1 cellular context compared by ENCODE assay signal in the genomic region with DNA sequence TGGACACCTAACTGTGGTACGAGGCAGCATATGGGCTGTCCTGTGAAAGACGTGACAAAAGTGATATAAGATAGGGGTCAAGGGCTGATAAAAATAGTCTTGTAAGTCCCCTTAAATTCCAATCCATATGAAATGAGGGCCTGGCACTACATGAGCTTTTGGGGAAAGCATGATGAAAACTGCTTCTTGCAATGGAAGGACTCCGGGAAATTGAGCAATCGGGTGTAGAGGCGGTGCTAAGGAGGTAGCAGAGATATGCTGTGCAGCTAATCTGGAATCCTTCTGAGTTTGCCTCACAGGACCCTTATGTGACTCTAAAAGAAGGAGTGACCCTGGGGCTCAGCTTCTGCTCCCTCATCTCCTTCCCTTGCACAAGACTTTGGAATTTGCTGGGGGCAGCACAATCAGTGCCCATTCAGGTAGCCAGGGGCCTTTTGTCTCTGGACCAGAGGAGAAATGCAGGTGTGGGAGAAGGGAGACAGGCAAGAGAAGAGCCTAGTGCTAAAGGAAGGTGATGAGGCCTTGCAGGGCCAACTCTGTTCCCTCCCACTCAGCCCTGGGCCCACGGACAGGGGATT.
TF ChIP-seq lines count a peak whose summit lies in the region.

No MANE protein-coding gene starts in this region.

TF ChIP-seq in IMR-90, 13 proteins besides CTCF, POLR2A, EP300 and RAD21:
- peak; percentile 66; the same call in 1 of the 2 replicates for TF ChIP-seq CEBPB (IDR thresholded peaks at IDR 0.05; ENCODE audit: low read depth, low read length)
- no peak for TF ChIP-seq SMC3 (IDR thresholded peaks at IDR 0.05; ENCODE audit: low read depth, low read length)
- TF ChIP-seq BHLHE40 (IDR thresholded peaks at IDR 0.05; ENCODE audit: low read depth, low read length), result no peak
- no peak for TF ChIP-seq CHD1 (IDR thresholded peaks at IDR 0.05; ENCODE audit: low read depth, low read length)
- no peak for TF ChIP-seq USF2 (IDR thresholded peaks at IDR 0.05; ENCODE audit: low read depth, low read length)
- no peak for TF ChIP-seq MAFK (IDR thresholded peaks at IDR 0.05; ENCODE audit: low read depth, low read length)
- no peak for TF ChIP-seq MXI1 (IDR thresholded peaks at IDR 0.05; ENCODE audit: borderline replicate concordance, low read depth, low read length)
- no peak for TF ChIP-seq MAZ (IDR thresholded peaks at IDR 0.05; ENCODE audit: borderline replicate concordance, low read depth, low read length)
- TF ChIP-seq FOS (IDR thresholded peaks at IDR 0.05; ENCODE audit: low read depth, low read length), result no peak
